Comparison of ENCODE assay signal across 9 cellular contexts in genomic region chr10:98309366-98310355, GRCh38. TPM values are rescaled to one million over a fixed set of nuclear protein-coding genes. Genes with fewer than 3 reads are reported as not detected.
DNase-seq lines count a peak whose midpoint lies in the region; ATAC-seq, FAIRE-seq and TF ChIP-seq lines count a peak whose summit lies in the region.
"Had no signal": no experiment of that assay in that cellular context is flagged by ENCODE, and none has a peak within 500 bp of the region (broad histone marks: within the 10 kb centered on the region; RNA-seq: fewer than 3 reads in every experiment).

No MANE protein-coding gene starts in this region.

- H3K9me3 ChIP-seq in A673 (ENCODE audit: low read depth, low read length, poor library complexity, severe bottlenecking) (no peaks in the 10 kb centered on the region), pancreas (no peaks in the 10 kb centered on the region)
- H3K9me3 ChIP-seq: neutrophil had no signal

- H3K27me3 ChIP-seq in A673 (replicated peaks; ENCODE audit: insufficient read depth, low read depth, low read length, poor library complexity) (no peaks in the 10 kb centered on the region), pancreas (no peaks in the 10 kb centered on the region)

- BruUV-seq in A673 (replicated peaks; lab: Mats Ljungman, UMichigan) = no TSS peak

- WGBS in pancreas, 2 donors = 16 to 19% methylated on average over 21 of the region's 21 CpGs

- CTCF ChIA-PET in A673 (lab: Charles Lee) = interaction anchor here (1.8 to 2.5 kb wide), 2 partner anchors 140 to 394 kb away, joined by 5 to 16 read pairs; no protein-coding TSS in a partner anchor

- H3K36me3 ChIP-seq in A673 (ENCODE audit: insufficient read depth, low read length, poor library complexity, severe bottlenecking) = no peaks in the 10 kb centered on the region
- H3K36me3 ChIP-seq in pancreas = no peaks in the 10 kb centered on the region
- H3K36me3 ChIP-seq: neutrophil had no signal

- peak; percentile 81 for TF ChIP-seq CTCF in A673 (conservative IDR thresholded peaks at IDR 0.05; ENCODE audit: low read depth, low read length)
- TF ChIP-seq CTCF in GM12873 (IDR thresholded peaks at IDR 0.05; ENCODE audit: insufficient read depth, low read depth, low read length, missing control alignments) = peak; percentile 77
- peak; percentile 45 to 69 (median 66) for TF ChIP-seq CTCF in pancreas (IDR thresholded peaks at IDR 0.05)

- POLR2A ChIA-PET in A673 (lab: Charles Lee; ENCODE audit: low non-redundant PET) = interaction anchor here (0.6 to 0.8 kb wide), 2 partner anchors 63 to 140 kb away, joined by 3 read pairs; no protein-coding TSS in a partner anchor

- H3K27ac ChIP-seq in A673 (ENCODE audit: low read depth, low read length, poor library complexity, severe bottlenecking) = no peak overlapping the region
- H3K27ac ChIP-seq in pancreas = no peak overlapping the region
- H3K27ac ChIP-seq: neutrophil had no signal

- DNase-seq in A673 (ENCODE audit: low spot score) (peak; percentile 72), NCI-H2227 (lab: John Stamatoyannopoulos, UW; ENCODE audit: unreplicated experiment) (peak; percentile 79), amniotic epithelial cell (ENCODE audit: low read depth) (peak; percentile 70), cardiac septum (ENCODE audit: low spot score) (peak; percentile 81), pancreas (peak; percentile 44 to 82 (median 73))

- H3K4me3 ChIP-seq in A673 (ENCODE audit: low read depth, low read length, poor library complexity, severe bottlenecking) = no peak overlapping the region
- H3K4me3 ChIP-seq in pancreas = no peak overlapping the region

- no peak for FAIRE-seq in pancreas (lab: Jason Lieb, UNC)

- H3K4me1 ChIP-seq in A673 (ENCODE audit: insufficient read depth, low read length, poor library complexity, severe bottlenecking) (no peaks in the 10 kb centered on the region), pancreas (no peaks in the 10 kb centered on the region)

- intact Hi-C loops in A673 (cut with micrococcal nuclease; ENCODE audit: unreplicated experiment) = loop anchor here (2.0 kb wide), 3 partner anchors 67 to 395 kb away; no protein-coding TSS in a partner anchor
- intact Hi-C loops in cardiac septum (cut with DNase I) = loop anchor here (2.0 to 10.0 kb wide), 3 partner anchors 47 to 395 kb away; no protein-coding TSS in a partner anchor
- intact Hi-C loops in pancreas (cut with DNase I) = loop anchor here in 2 of 3 donors (5.0 to 10.0 kb wide), 3 partner anchors 47 to 135 kb away; no protein-coding TSS in a partner anchor

- peak; percentile 90 to 98 (median 97) for ATAC-seq in pancreas
- ATAC-seq in GM21825 (IDR thresholded peaks at IDR 0.05; ENCODE audit: unreplicated experiment) = no peak
- no peak for ATAC-seq in GM21360 (IDR thresholded peaks at IDR 0.05; ENCODE audit: unreplicated experiment)

RNA-seq across cellular contexts. Expression of gene LOXL4, which starts 41.7 kb away (rescaled TPM):
- total RNA-seq in A673 (2021) (0.11 TPM in 1 of 2 replicates, not detected in the other), cardiac septum (17.9 TPM), pancreas (10 to 100 TPM in 2 of 6 donors, 1 to 10 TPM in 4; 3.7 to 12.5 (median 5.6) TPM)
- polyA plus RNA-seq in pancreas = 10 to 100 TPM; 10.4 to 11.4 TPM

Comparison
In these comparisons a context has a peak if more than half of its experiments do, and no peak if none do; other contexts are left out.
1. ATAC-seq: peak in pancreas (4 of 4); none in GM21825 (single experiment) and GM21360 (single experiment).
2. Peak in every context shown above with its lines, with median percentiles within 50 percentile points of each other: DNase-seq and CTCF ChIP-seq.